8 cellular contexts compared by ENCODE assay signal in genomic region chr2:39778233-39778632, GRCh38. TPM values are rescaled to one million over a fixed set of nuclear protein-coding genes. Genes with fewer than 3 reads are reported as not detected.
A peak's percentile ranks its signal among the peaks of the same experiment; 100 is the strongest.
DNase-seq lines count a peak whose midpoint lies in the region; ATAC-seq lines count a peak whose summit lies in the region.

No MANE protein-coding gene starts in this region.

- H3K9me3 Mint-ChIP-seq in dendritic cell treated with granulocyte-macrophage colony-stimulating factor and Interleukin-4, amounts not matched to agents 40 ng/mL and 50 ng/mL, for 4 days: no peaks in the 10 kb centered on the region
- H3K9me3 Mint-ChIP-seq in naive thymus-derived CD8-positive, alpha-beta T cell: no peaks in the 10 kb centered on the region

- in situ Hi-C loops in G401 (cut with HindIII; ENCODE audit: low sequenced_read_pairs): no loop called here

- peaks cover 2% of the 10 kb centered on the region for H3K27me3 Mint-ChIP-seq in dendritic cell treated with granulocyte-macrophage colony-stimulating factor and Interleukin-4, amounts not matched to agents 40 ng/mL and 50 ng/mL, for 4 days
- H3K27me3 Mint-ChIP-seq in naive thymus-derived CD8-positive, alpha-beta T cell: no peaks in the 10 kb centered on the region

- ATAC-seq in naive thymus-derived CD8-positive, alpha-beta T cell: no peak
- no peak for ATAC-seq in GM21515 (IDR thresholded peaks at IDR 0.05; ENCODE audit: unreplicated experiment)
- ATAC-seq in HG02870 (IDR thresholded peaks at IDR 0.05; ENCODE audit: unreplicated experiment): no peak

- H3K27ac ChIP-seq in KOPT-K1 (ENCODE audit: low read depth, low read length, poor library complexity, severe bottlenecking): peak overlapping the region; percentile 86

- H3K4me1 Mint-ChIP-seq in dendritic cell treated with granulocyte-macrophage colony-stimulating factor and Interleukin-4, amounts not matched to agents 40 ng/mL and 50 ng/mL, for 4 days (ENCODE audit: low read depth): peaks cover 57% of the 10 kb centered on the region
- H3K4me1 Mint-ChIP-seq in naive thymus-derived CD8-positive, alpha-beta T cell: peaks cover 17 to 71% (median 67%) of the 10 kb centered on the region in 4 donors

- POLR2A ChIA-PET in naive thymus-derived CD8-positive, alpha-beta T cell (lab: Charles Lee): interaction anchor here (0.6 kb wide), 1 partner anchor 13 kb away, joined by 3 read pairs; no protein-coding TSS in a partner anchor

- H3K4me3 Mint-ChIP-seq in dendritic cell treated with granulocyte-macrophage colony-stimulating factor and Interleukin-4, amounts not matched to agents 40 ng/mL and 50 ng/mL, for 4 days: peak overlapping the region; percentile 88
- peak overlapping the region; percentile 88 to 98 (median 95) for H3K4me3 Mint-ChIP-seq in naive thymus-derived CD8-positive, alpha-beta T cell

- intact Hi-C loops in dendritic cell treated with granulocyte-macrophage colony-stimulating factor and Interleukin-4, amounts not matched to agents 40 ng/mL and 50 ng/mL, for 4 days (cut with micrococcal nuclease): loop anchor here (5.0 kb wide), 1 partner anchor 341 kb away; the partner anchor contains the start of gene MAP4K3

- H3K36me3 Mint-ChIP-seq in dendritic cell treated with granulocyte-macrophage colony-stimulating factor and Interleukin-4, amounts not matched to agents 40 ng/mL and 50 ng/mL, for 4 days (ENCODE audit: low read depth): peaks cover 7% of the 10 kb centered on the region
- H3K36me3 Mint-ChIP-seq in naive thymus-derived CD8-positive, alpha-beta T cell: no peaks in the 10 kb centered on the region

- H3K36me3 ChIP-seq in KOPT-K1 (ENCODE audit: insufficient read depth, low read length): peaks cover 32% of the 10 kb centered on the region

- H3K9me3 ChIP-seq in KOPT-K1 (ENCODE audit: insufficient read depth, low read length, poor library complexity, severe bottlenecking): no peaks in the 10 kb centered on the region

- peak overlapping the region; percentile 95 for H3K27ac Mint-ChIP-seq in dendritic cell treated with granulocyte-macrophage colony-stimulating factor and Interleukin-4, amounts not matched to agents 40 ng/mL and 50 ng/mL, for 4 days
- peak overlapping the region; percentile 79 to 97 (median 96) for H3K27ac Mint-ChIP-seq in naive thymus-derived CD8-positive, alpha-beta T cell

- peak; percentile 53 for DNase-seq in G401 (ENCODE audit: low spot score)
- DNase-seq in naive thymus-derived CD8-positive, alpha-beta T cell: peak in 1 of 10 donors; percentile 5
- DNase-seq in NCI-H146 treated with DMSO at 0.1 percent for 48 hours (lab: John Stamatoyannopoulos, UW; ENCODE audit: unreplicated experiment): no peak
- no peak for DNase-seq in putamen (ENCODE audit: low spot score)

RNA-seq across cellular contexts. Expression of gene THUMPD2, which starts 0.8 kb away (rescaled TPM):
- total RNA-seq in G401 (2014; rRNA removed; shearing (Covaris generic)): 17.4 and 22.2 TPM in 2 replicates
- total RNA-seq in naive thymus-derived CD8-positive, alpha-beta T cell: 10 to 100 TPM; 12.9 to 13.4 TPM
- 1 to 10 TPM; 3.8 to 7.4 (median 5.6) TPM for polyA plus RNA-seq in naive thymus-derived CD8-positive, alpha-beta T cell
